25 cellular contexts compared by ENCODE assay signal in the genomic region with DNA sequence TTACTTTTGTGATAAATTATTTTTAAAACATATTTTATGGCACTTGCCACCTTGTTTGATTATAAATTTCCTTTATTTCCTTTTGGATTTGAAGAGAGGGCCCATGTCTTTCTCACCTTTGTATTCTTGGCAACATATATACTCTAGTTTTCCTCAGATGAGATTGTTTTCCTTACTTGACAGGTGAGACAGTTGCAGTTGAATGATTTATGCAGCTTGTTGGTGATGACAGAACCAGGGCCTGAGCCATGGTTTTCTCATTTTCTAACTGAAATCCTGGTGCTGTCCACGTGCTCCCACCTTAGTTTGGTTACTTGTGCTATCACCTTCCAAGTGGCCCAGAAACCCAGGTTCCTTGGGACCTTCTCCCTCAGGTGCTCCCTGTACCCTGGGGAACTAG.
"Had no signal": no experiment of that assay in that cellular context is flagged by ENCODE, and none has a peak within 500 bp of the region (broad histone marks: within the 10 kb centered on the region; RNA-seq: fewer than 3 reads in every experiment).

No MANE protein-coding gene starts in this region.

- H3K9me3 Mint-ChIP-seq: immature natural killer cell had no signal

- H3K27ac ChIP-seq: neutrophil, pancreas, right lobe of liver, stomach, tibial artery, upper lobe of left lung had no signal

- H3K27ac Mint-ChIP-seq: memory B cell, mesothelial cell of epicardium, nephron, progenitor cell of endocrine pancreas had no signal

- H3K4me3 ChIP-seq: lung, pancreas, right lobe of liver, smooth muscle cell, stomach, tibial artery, upper lobe of left lung had no signal

- H3K4me2 ChIP-seq: smooth muscle cell had no signal

- DNase-seq: cerebellar nuclear complex; cortex of kidney; hypothalamus; immature natural killer cell; islet precursor cell; kidney glomerular epithelial cell; left ventricle myocardium superior; naive thymus-derived CD4-positive, alpha-beta T cell; pancreas; right lobe of liver; stimulated activated CD4-positive, alpha-beta T cell treated with anti-CD3 and anti-CD28 coated beads, Interleukin-12 subunit alpha, Interleukin-12 subunit beta, amount 100 ng/mL, for 4 hours; stimulated activated CD4-positive, alpha-beta T cell treated with anti-CD3 and anti-CD28 coated beads, Interleukin-1b, Interleukin-23, amount 100 ng/mL, for 48 hours; stimulated activated CD4-positive, alpha-beta T cell treated with anti-CD3 and anti-CD28 coated beads, Interleukin-4, amount 100 ng/mL, for 1 hour; stimulated activated CD8-positive, alpha-beta memory T cell treated with anti-CD3 and anti-CD28 coated beads, Interleukin-4, amount 100 ng/mL, for 48 hours; stimulated activated naive CD4-positive, alpha-beta T cell treated with Interleukin-2 at 50 U/mL for 16 hours; stomach; tibial artery; upper lobe of left lung had no signal

- H3K36me3 ChIP-seq: pancreas, right lobe of liver, upper lobe of left lung had no signal

- H3K27me3 ChIP-seq: neutrophil, pancreas, right lobe of liver, stomach, tibial artery, upper lobe of left lung had no signal

- H3K4me3 Mint-ChIP-seq: immature natural killer cell; memory B cell; mesothelial cell of epicardium; naive thymus-derived CD4-positive, alpha-beta T cell; nephron had no signal

- H3K27me3 Mint-ChIP-seq: memory B cell; naive thymus-derived CD4-positive, alpha-beta T cell had no signal

- H3K9me3 ChIP-seq: neutrophil, pancreas, right lobe of liver, stomach, tibial artery, upper lobe of left lung had no signal

- ATAC-seq: left ventricle myocardium superior; naive thymus-derived CD4-positive, alpha-beta T cell; pancreas; right lobe of liver had no signal
